In the genomic region with DNA sequence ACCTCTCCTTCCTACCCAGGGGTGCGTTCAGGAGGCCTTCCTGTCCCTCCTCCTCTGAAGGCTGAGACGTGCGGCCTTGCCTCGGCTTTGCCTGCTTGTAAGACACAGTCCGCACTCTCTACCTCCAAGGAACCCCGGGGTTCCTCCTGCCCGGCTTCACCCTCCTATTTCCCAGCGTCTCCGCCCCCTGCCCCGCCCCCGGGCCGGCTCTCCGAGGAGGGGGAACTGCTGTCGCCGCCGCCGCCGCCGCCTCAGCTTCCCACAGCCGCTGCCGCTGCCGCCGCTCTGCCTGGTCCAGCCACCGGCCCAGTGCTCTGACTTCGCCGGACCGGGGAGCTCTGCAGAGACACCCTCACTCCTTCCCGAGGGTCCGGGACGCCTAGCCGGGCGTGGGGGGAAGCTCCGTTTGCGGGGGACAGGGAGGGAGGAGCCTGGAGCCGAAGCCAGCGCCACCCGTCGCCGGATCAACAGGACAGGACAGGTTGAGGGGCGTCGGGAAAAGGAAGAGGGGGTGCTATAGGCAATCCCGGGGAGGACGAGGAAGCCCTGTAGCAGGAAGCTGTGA, we compare ENCODE assay signal across 9 cellular contexts. TPM values are rescaled to one million over a fixed set of nuclear protein-coding genes. Genes with fewer than 3 reads are reported as not detected.
DNase-seq lines count a peak whose midpoint lies in the region; ATAC-seq and TF ChIP-seq lines count a peak whose summit lies in the region.
"Had no signal": no experiment of that assay in that cellular context is flagged by ENCODE, and none has a peak within 500 bp of the region (broad histone marks: within the 10 kb centered on the region; RNA-seq: fewer than 3 reads in every experiment).

No MANE protein-coding gene starts in this region.

- DNase-seq in WERI-Rb-1 (peak; percentile 77), left lobe of liver (ENCODE audit: low spot score) (peak; percentile 67), NCI-H2029 (lab: John Stamatoyannopoulos, UW) (no peak), HK-2 (ENCODE audit: unreplicated experiment) (no peak)
- no peak for DNase-seq in central memory CD8-positive, alpha-beta T cell (ENCODE audit: low spot score in 2 of 2)
- DNase-seq in stimulated activated CD4-positive, alpha-beta T cell treated with anti-CD3 and anti-CD28 coated beads, Interleukin-2, amount 100 ng/mL, for 4 hours (ENCODE audit: low read depth), result peak; percentile 57

- TF ChIP-seq CTCF in WERI-Rb-1 (IDR thresholded peaks at IDR 0.05; ENCODE audit: low read depth, low read length), result no peak

- peak overlapping the region; percentile 3; the same call in 1 of the 2 replicates for H3K4me3 ChIP-seq in GM08714 (ENCODE audit: low read length)
- H3K4me3 ChIP-seq in WERI-Rb-1 (ENCODE audit: low read depth, low read length), result peak overlapping the region; percentile 47

- H3K4me3 Mint-ChIP-seq in central memory CD8-positive, alpha-beta T cell, result peak overlapping the region; percentile 95

- no peaks in the 10 kb centered on the region for H3K36me3 ChIP-seq in WERI-Rb-1

- H3K9me3 ChIP-seq in WERI-Rb-1 (ENCODE audit: severe bottlenecking), result no peaks in the 10 kb centered on the region

- no peak overlapping the region; the same call in 1 of the 2 replicates for H3K27ac ChIP-seq in WERI-Rb-1

- peaks cover 19% of the 10 kb centered on the region for H3K36me3 Mint-ChIP-seq in central memory CD8-positive, alpha-beta T cell (ENCODE audit: insufficient read depth)

- H3K27me3 ChIP-seq in WERI-Rb-1 (ENCODE audit: insufficient read depth, low read depth, severe bottlenecking), result peaks cover 12% of the 10 kb centered on the region

- no peaks in the 10 kb centered on the region for H3K9me3 Mint-ChIP-seq in central memory CD8-positive, alpha-beta T cell

- ATAC-seq in central memory CD8-positive, alpha-beta T cell (replicated peaks; ENCODE audit: extremely low read depth, poor library complexity, severe bottlenecking), result no peak
- ATAC-seq in left lobe of liver (no peak), GM21528 (IDR thresholded peaks at IDR 0.05; ENCODE audit: low FRiP score, unreplicated experiment) (no peak)

- H3K4me1 Mint-ChIP-seq in central memory CD8-positive, alpha-beta T cell, result peaks cover 40% of the 10 kb centered on the region

- no peak overlapping the region for H3K27ac Mint-ChIP-seq in central memory CD8-positive, alpha-beta T cell (ENCODE audit: low read depth)

- peaks cover 52% of the 10 kb centered on the region for H3K27me3 Mint-ChIP-seq in central memory CD8-positive, alpha-beta T cell

RNA-seq across cellular contexts. Expression of gene FGF11, which starts 1.2 kb away (rescaled TPM):
- 0.86 TPM for total RNA-seq in left lobe of liver

RNA-seq across cellular contexts. Expression of gene TMEM102, which starts 2.9 kb away (rescaled TPM):
- total RNA-seq in left lobe of liver, result 4.0 TPM

RNA-seq across cellular contexts. Expression of gene CHRNB1, which starts 6.7 kb away (rescaled TPM):
- 10.9 TPM for total RNA-seq in left lobe of liver

RNA-seq across cellular contexts. Expression of gene SPEM3, which starts 9.5 kb away (rescaled TPM):
- total RNA-seq in left lobe of liver, result not detected
- total RNA-seq: lung microvascular endothelial cell had no signal

RNA-seq across cellular contexts. Expression of gene SPEM2, which starts 12.7 kb away (rescaled TPM):
- not detected for total RNA-seq in left lobe of liver
- total RNA-seq: lung microvascular endothelial cell had no signal

Comparison
In these comparisons a context has a peak if more than half of its experiments do, and no peak if none do; other contexts are left out.
1. DNase-seq: peak in WERI-Rb-1 (single experiment), left lobe of liver (single experiment) and stimulated activated CD4-positive, alpha-beta T cell treated with anti-CD3 and anti-CD28 coated beads, Interleukin-2, amount 100 ng/mL, for 4 hours (single experiment); none in central memory CD8-positive, alpha-beta T cell (0 of 2), NCI-H2029 (single experiment) and HK-2 (single experiment).